Comparison of ENCODE assay signal across 21 cellular contexts in the genomic region with DNA sequence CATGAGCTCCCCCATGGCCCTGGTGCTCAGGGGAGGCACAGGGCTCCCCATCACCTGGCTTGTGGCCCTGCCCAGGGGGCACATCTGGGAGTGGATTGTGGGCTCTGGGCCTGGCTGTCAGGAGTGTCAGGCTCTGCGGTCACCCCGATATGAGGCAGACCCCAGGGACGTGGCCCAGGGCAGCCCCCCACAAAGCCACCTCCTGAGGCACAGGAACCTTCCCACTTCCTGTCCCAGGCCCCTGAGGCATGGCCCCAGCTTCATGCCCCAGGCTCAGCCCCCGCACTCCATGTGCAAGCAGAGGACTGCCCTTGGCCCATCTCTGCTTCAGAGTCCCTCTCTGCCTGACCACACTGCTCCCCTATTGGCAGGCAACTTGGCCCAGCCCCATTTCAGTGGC.
DNase-seq lines count a peak whose midpoint lies in the region; ATAC-seq, FAIRE-seq and TF ChIP-seq lines count a peak whose summit lies in the region.
"Had no signal": no experiment of that assay in that cellular context is flagged by ENCODE, and none has a peak within 500 bp of the region (broad histone marks: within the 10 kb centered on the region; RNA-seq: fewer than 3 reads in every experiment).

No MANE protein-coding gene starts in this region.

- no peaks in the 10 kb centered on the region for H3K79me2 ChIP-seq in H1 (ENCODE audit: control insufficient read depth in 1 of 2, insufficient read depth in 2 of 2, low read length in 2 of 2)

- no peak overlapping the region for H3K14ac ChIP-seq in H1 (ENCODE audit: insufficient read length)

- 90% methylated on average over 2 of the region's 4 CpGs; no CpG with 5 or more reads in 1 of the 2 experiments for WGBS in H1 (ENCODE audit: extremely low coverage in 1 of 2, insufficient coverage in 1 of 2, insufficient read length in 1 of 2, insufficient replicate concordance in 2 of 2, low coverage in 1 of 2, low lambda C conversion rate in 2 of 2, missing lambda C conversion rate in 1 of 2), 2 experiments

- no peak overlapping the region for H3K18ac ChIP-seq in H1 (ENCODE audit: extremely low read depth, low read length)

- no peak overlapping the region for H2BK12ac ChIP-seq in H1 (ENCODE audit: low read depth, low read length)

- no peaks in the 10 kb centered on the region for H3K36me3 ChIP-seq in BLaER1 treated with 17β-estradiol and CSF1 and Interleukin-3, amounts not matched to agents 10 nM and 100 nM
- H3K36me3 ChIP-seq in H1 (ENCODE audit: control insufficient read depth in 2 of 4, insufficient read depth in 4 of 4, low read length in 3 of 4): no peaks in the 10 kb centered on the region
- H3K36me3 ChIP-seq: BE2C, HAP-1 had no signal

- H2BK5ac ChIP-seq in H1 (ENCODE audit: low read depth, low read length): no peak overlapping the region

- no peak overlapping the region for H3K27ac Mint-ChIP-seq in stimulated activated memory B cell treated with anti-CD40 and anti-IgM and Interleukin-4, amounts not matched to agents 10 μg/mL and 1 μg/mL and 100 μg/mL, for 72 hours
- no peak overlapping the region for H3K27ac Mint-ChIP-seq in activated naive CD4-positive, alpha-beta T cell treated with anti-CD3 and anti-CD28 coated beads, Interleukin-2, amount 10 ng/mL, durations not matched to agents 7 days and 5 days
- H3K27ac Mint-ChIP-seq: CD4-positive, CD25-positive, alpha-beta regulatory T cell; CD8-positive, alpha-beta T cell; HFFc6 had no signal

- TF ChIP-seq POLR2A in H1 (IDR thresholded peaks at IDR 0.05; ENCODE audit: control extremely low read depth in 1 of 2, low read depth in 2 of 2, low read length in 2 of 2): no peak

- H4K8ac ChIP-seq in H1 (ENCODE audit: extremely low read depth, insufficient read depth, low read length): peak overlapping the region; percentile 51; the same call in 1 of the 2 replicates

- H3K27me3 Mint-ChIP-seq in stimulated activated memory B cell treated with anti-CD40 and anti-IgM and Interleukin-4, amounts not matched to agents 10 μg/mL and 1 μg/mL and 100 μg/mL, for 72 hours: peaks cover 11% of the 10 kb centered on the region
- H3K27me3 Mint-ChIP-seq in activated naive CD4-positive, alpha-beta T cell treated with anti-CD3 and anti-CD28 coated beads, Interleukin-2, amount 10 ng/mL, durations not matched to agents 7 days and 5 days: peaks cover 8% of the 10 kb centered on the region

- H3K23ac ChIP-seq in H1 (ENCODE audit: insufficient read length): no peak overlapping the region

- in situ Hi-C loops in GM13976 (cut with MboI; ENCODE audit: low sequenced_read_pairs, unreplicated experiment): no loop called here

- ATAC-seq in stimulated activated memory B cell treated with anti-CD40 and anti-IgM and Interleukin-4, amounts not matched to agents 10 μg/mL and 1 μg/mL and 100 μg/mL, for 72 hours: peak; percentile 12
- ATAC-seq: CD8-positive, alpha-beta T cell; GM12878 had no signal

- H3K4me3 ChIP-seq in BLaER1 treated with 17β-estradiol and CSF1 and Interleukin-3, amounts not matched to agents 10 nM and 100 nM: no peak overlapping the region
- H3K4me3 ChIP-seq in H1 (ENCODE audit: extremely low read depth in 1 of 4, insufficient read depth in 2 of 4, low read depth in 3 of 4, low read length in 4 of 4): no peak overlapping the region
- H3K4me3 ChIP-seq: GM12878, GM23248, HAP-1 had no signal

- no peaks in the 10 kb centered on the region for H4K20me1 ChIP-seq in BLaER1 treated with 17β-estradiol and CSF1 and Interleukin-3, amounts not matched to agents 10 nM and 100 nM
- H4K20me1 ChIP-seq in H1 (replicated peaks in 1 of 2; ENCODE audit: control insufficient read depth in 1 of 2, insufficient read depth in 2 of 2, low read length in 2 of 2): no peaks in the 10 kb centered on the region

- CTCF ChIA-PET in H1 (lab: Charles Lee; ENCODE audit: partially characterized antibody): interaction anchor here (1.5 kb wide), 1 partner anchor 10 kb away, joined by 3 read pairs; no protein-coding TSS in a partner anchor
- CTCF ChIA-PET in activated naive CD4-positive, alpha-beta T cell treated with anti-CD3 and anti-CD28 coated beads, Interleukin-2, amount 10 ng/mL, durations not matched to agents 7 days and 5 days (lab: Charles Lee): no interaction called here

- no peak overlapping the region for H2BK20ac ChIP-seq in H1 (ENCODE audit: low read length)

- TF ChIP-seq CTCF in GM13976 (IDR thresholded peaks at IDR 0.05; ENCODE audit: borderline replicate concordance, control extremely low read depth, extremely low read depth, insufficient read depth, missing control alignments): no peak
- TF ChIP-seq CTCF in H1 (IDR thresholded peaks at IDR 0.05; ENCODE audit: control extremely low read depth in 1 of 3, insufficient read depth in 1 of 3, low read depth in 1 of 3, low read length in 3 of 3): no peak

- TF ChIP-seq EP300 in H1 (IDR thresholded peaks at IDR 0.05; ENCODE audit: borderline replicate concordance in 1 of 2, low read depth in 2 of 2, low read length in 2 of 2): no peak

- H3K9me3 ChIP-seq in BLaER1 treated with 17β-estradiol and CSF1 and Interleukin-3, amounts not matched to agents 10 nM and 100 nM (replicated peaks in 1 of 11): peaks cover 14 to 30% (median 20%) of the 10 kb centered on the region in 11 experiments; a peak in 18 of 22 replicates
- no peaks in the 10 kb centered on the region; a peak in 1 of 4 replicates for H3K9me3 ChIP-seq in H1 (ENCODE audit: insufficient read depth in 2 of 2, low read depth in 1 of 2, low read length in 1 of 2)
- H3K9me3 ChIP-seq: BE2C, Caco-2, HAP-1 had no signal

- no peak overlapping the region for H2BK120ac ChIP-seq in H1 (replicated peaks; ENCODE audit: low read depth, low read length)

- no peak overlapping the region for H3K4me3 Mint-ChIP-seq in stimulated activated memory B cell treated with anti-CD40 and anti-IgM and Interleukin-4, amounts not matched to agents 10 μg/mL and 1 μg/mL and 100 μg/mL, for 72 hours
- no peak overlapping the region for H3K4me3 Mint-ChIP-seq in activated naive CD4-positive, alpha-beta T cell treated with anti-CD3 and anti-CD28 coated beads, Interleukin-2, amount 10 ng/mL, durations not matched to agents 7 days and 5 days
- H3K4me3 Mint-ChIP-seq: CD4-positive, CD25-positive, alpha-beta regulatory T cell; CD8-positive, alpha-beta T cell; HFFc6 had no signal

- no peak for TF ChIP-seq RAD21 in H1 (IDR thresholded peaks at IDR 0.05 in 1 of 2, conservative IDR thresholded peaks at IDR 0.05 in 1 of 2; ENCODE audit: low read depth in 2 of 2, low read length in 2 of 2)

- no peaks in the 10 kb centered on the region for H3K4me1 Mint-ChIP-seq in stimulated activated memory B cell treated with anti-CD40 and anti-IgM and Interleukin-4, amounts not matched to agents 10 μg/mL and 1 μg/mL and 100 μg/mL, for 72 hours
- no peaks in the 10 kb centered on the region for H3K4me1 Mint-ChIP-seq in activated naive CD4-positive, alpha-beta T cell treated with anti-CD3 and anti-CD28 coated beads, Interleukin-2, amount 10 ng/mL, durations not matched to agents 7 days and 5 days
- H3K4me1 Mint-ChIP-seq: CD4-positive, CD25-positive, alpha-beta regulatory T cell had no signal

- H3K4ac ChIP-seq in H1 (replicated peaks; ENCODE audit: insufficient read length, low read depth, low read length): no peak overlapping the region

- no peak overlapping the region for H3K56ac ChIP-seq in H1 (replicated peaks; ENCODE audit: insufficient read length, low read depth, low read length)

- H3K36me3 Mint-ChIP-seq in stimulated activated memory B cell treated with anti-CD40 and anti-IgM and Interleukin-4, amounts not matched to agents 10 μg/mL and 1 μg/mL and 100 μg/mL, for 72 hours: no peaks in the 10 kb centered on the region
- no peaks in the 10 kb centered on the region for H3K36me3 Mint-ChIP-seq in activated naive CD4-positive, alpha-beta T cell treated with anti-CD3 and anti-CD28 coated beads, Interleukin-2, amount 10 ng/mL, durations not matched to agents 7 days and 5 days
- H3K36me3 Mint-ChIP-seq: CD4-positive, CD25-positive, alpha-beta regulatory T cell; CD8-positive, alpha-beta T cell had no signal

- H3K4me1 ChIP-seq in BLaER1 treated with 17β-estradiol and CSF1 and Interleukin-3, amounts not matched to agents 10 nM and 100 nM: peaks cover 0 to 8% (median 6%) of the 10 kb centered on the region in 10 experiments; a peak in 8 of 20 replicates
- no peaks in the 10 kb centered on the region for H3K4me1 ChIP-seq in H1 (replicated peaks in 1 of 4; ENCODE audit: control insufficient read depth in 3 of 4, insufficient read depth in 4 of 4, low read length in 3 of 4)
- H3K4me1 ChIP-seq: BE2C, Caco-2, HAP-1 had no signal

- no peak overlapping the region for H2BK15ac ChIP-seq in H1 (ENCODE audit: low read length)

- H3K27me3 ChIP-seq in BLaER1 treated with 17β-estradiol and CSF1 and Interleukin-3, amounts not matched to agents 10 nM and 100 nM: no peaks in the 10 kb centered on the region
- no peaks in the 10 kb centered on the region for H3K27me3 ChIP-seq in H1 (replicated peaks in 1 of 4; ENCODE audit: control insufficient read depth in 3 of 4, extremely low read depth in 1 of 4, insufficient read depth in 3 of 4, low read length in 3 of 4)

- no peak overlapping the region for H2AK5ac ChIP-seq in H1 (ENCODE audit: low read depth, low read length)

- no peak overlapping the region; a peak in 1 of 22 replicates for H3K27ac ChIP-seq in BLaER1 treated with 17β-estradiol and CSF1 and Interleukin-3, amounts not matched to agents 10 nM and 100 nM
- H3K27ac ChIP-seq in H1 (ENCODE audit: low read depth, low read length): no peak overlapping the region
- H3K27ac ChIP-seq: C4-2B, GM23248 had no signal

- H4K91ac ChIP-seq in H1 (replicated peaks; ENCODE audit: insufficient read length, low read length): no peak overlapping the region

- H3K9me3 Mint-ChIP-seq in stimulated activated memory B cell treated with anti-CD40 and anti-IgM and Interleukin-4, amounts not matched to agents 10 μg/mL and 1 μg/mL and 100 μg/mL, for 72 hours: no peaks in the 10 kb centered on the region
- H3K9me3 Mint-ChIP-seq in activated naive CD4-positive, alpha-beta T cell treated with anti-CD3 and anti-CD28 coated beads, Interleukin-2, amount 10 ng/mL, durations not matched to agents 7 days and 5 days: no peaks in the 10 kb centered on the region
- H3K9me3 Mint-ChIP-seq: CD8-positive, alpha-beta T cell had no signal

- no peaks in the 10 kb centered on the region for H3K79me1 ChIP-seq in H1 (ENCODE audit: low read depth, low read length)

- H4K5ac ChIP-seq in H1 (ENCODE audit: insufficient read length, low read depth, low read length): no peak overlapping the region

- H2AFZ ChIP-seq in H1 (ENCODE audit: low read length): no peak overlapping the region
- H2AFZ ChIP-seq: GM23248 had no signal

- no peak for FAIRE-seq in H1 (lab: Jason Lieb, UNC)
- FAIRE-seq: GM12878, GM19239 had no signal

- no peak overlapping the region for H3K9ac ChIP-seq in BLaER1 treated with 17β-estradiol and CSF1 and Interleukin-3, amounts not matched to agents 10 nM and 100 nM
- no peak overlapping the region for H3K9ac ChIP-seq in H1 (replicated peaks in 1 of 4; ENCODE audit: extremely low read depth in 1 of 4, low read depth in 3 of 4, low read length in 3 of 4)
- H3K9ac ChIP-seq: GM23248 had no signal

- no peaks in the 10 kb centered on the region for H3K23me2 ChIP-seq in H1 (ENCODE audit: low read depth, low read length)

- POLR2A ChIA-PET in H1 (lab: Charles Lee; ENCODE audit: partially characterized antibody): no interaction called here

- H3K4me2 ChIP-seq in BLaER1 treated with 17β-estradiol and CSF1 and Interleukin-3, amounts not matched to agents 10 nM and 100 nM: peak overlapping the region in 6 of 11 experiments; percentile 3 to 38 (median 24); a peak in 6 of 22 replicates
- H3K4me2 ChIP-seq in H1 (ENCODE audit: insufficient read depth in 1 of 2, low read depth in 2 of 2, low read length in 2 of 2): no peak overlapping the region

- peak; percentile 12 for DNase-seq in GM13976 (ENCODE audit: low spot score)
- DNase-seq in H1 (ENCODE audit: low read depth in 1 of 2, low spot score in 2 of 2): no peak
- no peak for DNase-seq in SW480 (ENCODE audit: low spot score)
- no peak for DNase-seq in activated naive CD4-positive, alpha-beta T cell treated with anti-CD3 and anti-CD28 coated beads, Interleukin-2, amount 10 ng/mL, durations not matched to agents 7 days and 5 days
- DNase-seq in cerebellar nuclear complex (lab: John Stamatoyannopoulos, UW): no peak
- no peak for DNase-seq in AML-193 (lab: John Stamatoyannopoulos, UW)
- DNase-seq: BE2C; Caco-2; CD4-positive, CD25-positive, alpha-beta regulatory T cell; CD8-positive, alpha-beta T cell; DMS79; EL; GDM1; GM23248; HFFc6 had no signal

Comparison
In these comparisons a context has a peak if more than half of its experiments do, and no peak if none do; other contexts are left out.
1. H3K4me2 ChIP-seq: peak in BLaER1 treated with 17β-estradiol and CSF1 and Interleukin-3, amounts not matched to agents 10 nM and 100 nM (6 of 11); none in H1 (0 of 2).